ENCODE assay signal across 8 cellular contexts in genomic region chr2:191049728-191050639, GRCh38. TPM values are rescaled to one million over a fixed set of nuclear protein-coding genes. Genes with fewer than 3 reads are reported as not detected.
DNase-seq lines count a peak whose midpoint lies in the region; ATAC-seq and TF ChIP-seq lines count a peak whose summit lies in the region.

No MANE protein-coding gene starts in this region.

- peak; percentile 77 for ATAC-seq in GM19467 (IDR thresholded peaks at IDR 0.05; ENCODE audit: unreplicated experiment)
- ATAC-seq in aorta (ENCODE audit: low FRiP score), result peak; percentile 17

- WGBS in esophagus muscularis mucosa, result 43% methylated on average over 4 of the region's 4 CpGs
- WGBS in aorta, 2 donors, result 46 to 48% methylated on average over 4 of the region's 4 CpGs

- H3K4me3 ChIP-seq in esophagus muscularis mucosa, result no peak overlapping the region
- H3K4me3 ChIP-seq in aorta (ENCODE audit: low read length in 2 of 2), result no peak overlapping the region

- peaks cover 0 to 43% (median 22%) of the 10 kb centered on the region in 4 donors for H3K4me1 ChIP-seq in esophagus muscularis mucosa
- H3K4me1 ChIP-seq in aorta (ENCODE audit: control insufficient read depth in 1 of 2, insufficient read depth in 2 of 2, low read length in 2 of 2), result no peaks in the 10 kb centered on the region

- no peak for TF ChIP-seq EP300 in esophagus muscularis mucosa (IDR thresholded peaks at IDR 0.05)

- H3K9me3 ChIP-seq in esophagus muscularis mucosa (no peaks in the 10 kb centered on the region), aorta (ENCODE audit: control insufficient read depth, low read length) (no peaks in the 10 kb centered on the region)

- intact Hi-C loops in esophagus muscularis mucosa (cut with DNase I), result loop anchor here (5.0 kb wide), 3 partner anchors 107 to 472 kb away; no protein-coding TSS in a partner anchor
- intact Hi-C loops in aorta (cut with DNase I), result loop anchor here (5.0 to 10.0 kb wide), 3 partner anchors 107 to 465 kb away; no protein-coding TSS in a partner anchor

- no peaks in the 10 kb centered on the region for H3K36me3 ChIP-seq in esophagus muscularis mucosa
- no peaks in the 10 kb centered on the region for H3K36me3 ChIP-seq in aorta (ENCODE audit: control insufficient read depth in 1 of 2, insufficient read depth in 2 of 2, low read length in 1 of 2)

- H3K27ac ChIP-seq in esophagus muscularis mucosa (replicated peaks in 1 of 4) (peak overlapping the region; percentile 44 to 67 (median 52)), aorta (ENCODE audit: low read depth in 1 of 2, low read length in 2 of 2) (no peak overlapping the region)

- H3K27me3 ChIP-seq in esophagus muscularis mucosa (peaks cover 0 to 5% (median 1%) of the 10 kb centered on the region in 4 donors), aorta (ENCODE audit: control insufficient read depth in 1 of 2, insufficient read depth in 2 of 2, low read length in 1 of 2) (no peaks in the 10 kb centered on the region)

- TF ChIP-seq CTCF in AG09319 (IDR thresholded peaks at IDR 0.05; ENCODE audit: low read depth, low read length) (no peak), esophagus muscularis mucosa (IDR thresholded peaks at IDR 0.05) (no peak)

- DNase-seq in AG09319 (ENCODE audit: extremely low read depth, low read depth), result peak; percentile 56
- DNase-seq in HuH-7 (ENCODE audit: low spot score), result peak; percentile 37
- DNase-seq in esophagus muscularis mucosa (ENCODE audit: extremely low spot score), result no peak
- no peak for DNase-seq in aorta
- no peak for DNase-seq in stimulated activated CD4-positive, alpha-beta T cell treated with anti-CD3 and anti-CD28 coated beads, Interleukin-15, amount 100 ng/mL, for 24 hours
- no peak for DNase-seq in GOT3 (lab: John Stamatoyannopoulos, UW)
- no peak for DNase-seq in activated CD4-positive, alpha-beta T cell treated with anti-CD3 and anti-CD28 coated beads for 1 hour

- TF ChIP-seq POLR2A in esophagus muscularis mucosa (IDR thresholded peaks at IDR 0.05; ENCODE audit: low read depth), result no peak

RNA-seq across cellular contexts. Expression of gene STAT1, which starts 36.0 kb away (rescaled TPM):
- total RNA-seq in esophagus muscularis mucosa (10 to 100 TPM; 44.2 to 57.3 (median 48.6) TPM), aorta (10 to 100 TPM; 69.1 to 70.7 TPM)
- polyA plus RNA-seq in aorta, result 10 to 100 TPM; 30.1 to 42.4 TPM

Comparison
In these comparisons a context has a peak if more than half of its experiments do, and no peak if none do; other contexts are left out.
1. DNase-seq: peak in AG09319 (single experiment) and HuH-7 (single experiment); none in esophagus muscularis mucosa (single experiment), aorta (0 of 2), stimulated activated CD4-positive, alpha-beta T cell treated with anti-CD3 and anti-CD28 coated beads, Interleukin-15, amount 100 ng/mL, for 24 hours (single experiment), GOT3 (single experiment) and activated CD4-positive, alpha-beta T cell treated with anti-CD3 and anti-CD28 coated beads for 1 hour (single experiment).
2. H3K27ac ChIP-seq: peak in esophagus muscularis mucosa (4 of 4); none in aorta (0 of 2).